Comparison of ENCODE assay signal across 8 cellular contexts in genomic region chr3:38649500-38650247, GRCh38. TPM values are rescaled to one million over a fixed set of nuclear protein-coding genes. Genes with fewer than 3 reads are reported as not detected.
A peak's percentile ranks its signal among the peaks of the same experiment; 100 is the strongest.
DNase-seq lines count a peak whose midpoint lies in the region; TF ChIP-seq lines count a peak whose summit lies in the region.

Gene SCN5A (minus strand): TSS chr3:38649687. CDS start chr3:38633307, 16,380 bp downstream.

- H3K4me1 Mint-ChIP-seq in activated CD4-positive, alpha-beta memory T cell treated with anti-CD3 and anti-CD28 coated beads, Interleukin-2, amount 10 ng/mL, durations not matched to agents 7 days and 5 days, result peaks cover 7% of the 10 kb centered on the region

- H3K27ac Mint-ChIP-seq in activated CD4-positive, alpha-beta memory T cell treated with anti-CD3 and anti-CD28 coated beads, Interleukin-2, amount 10 ng/mL, durations not matched to agents 7 days and 5 days, result no peak within 1 kb of the TSS

- POLR2A ChIA-PET in activated CD4-positive, alpha-beta memory T cell treated with anti-CD3 and anti-CD28 coated beads, Interleukin-2, amount 10 ng/mL, durations not matched to agents 7 days and 5 days (lab: Charles Lee), result no interaction called here

- H3K4me3 Mint-ChIP-seq in activated CD4-positive, alpha-beta memory T cell treated with anti-CD3 and anti-CD28 coated beads, Interleukin-2, amount 10 ng/mL, durations not matched to agents 7 days and 5 days, result peak within 1 kb of the TSS; percentile 48

- H3K9me3 Mint-ChIP-seq in activated CD4-positive, alpha-beta memory T cell treated with anti-CD3 and anti-CD28 coated beads, Interleukin-2, amount 10 ng/mL, durations not matched to agents 7 days and 5 days, result no peaks in the 10 kb centered on the region

- peaks cover 15% of the 10 kb centered on the region for H3K27me3 Mint-ChIP-seq in activated CD4-positive, alpha-beta memory T cell treated with anti-CD3 and anti-CD28 coated beads, Interleukin-2, amount 10 ng/mL, durations not matched to agents 7 days and 5 days

- DNase-seq in activated CD4-positive, CD25-positive, alpha-beta regulatory T cell (lab: John Stamatoyannopoulos, UW), result peak in 3 of 4 experiments; percentile 12 to 19 (median 17)
- DNase-seq in activated CD4-positive, CD25-positive, alpha-beta regulatory T cell treated with anti-CD3 and anti-CD28 coated beads, Interleukin-2, amount 50 U/mL, for 72 hours, result no peak
- DNase-seq in M059J (ENCODE audit: low read depth) (peak; percentile 31), epithelial cell of esophagus (ENCODE audit: low read depth) (peak; percentile 23), myocyte (ENCODE audit: low read depth) (peak; percentile 78), SHP77 (lab: John Stamatoyannopoulos, UW) (no peak)
- DNase-seq in activated CD4-positive, alpha-beta memory T cell treated with anti-CD3 and anti-CD28 coated beads, Interleukin-2, amount 10 ng/mL, durations not matched to agents 7 days and 5 days, result peak; percentile 52
- peak; percentile 68 for DNase-seq in stimulated activated naive CD4-positive, alpha-beta T cell treated with Interleukin-2 at 50 U/mL for 16 hours (lab: John Stamatoyannopoulos, UW)

- peak within 1 kb of the TSS; percentile 32 for H3K4me3 ChIP-seq in epithelial cell of esophagus (ENCODE audit: low read length)

- no peaks in the 10 kb centered on the region for H3K36me3 Mint-ChIP-seq in activated CD4-positive, alpha-beta memory T cell treated with anti-CD3 and anti-CD28 coated beads, Interleukin-2, amount 10 ng/mL, durations not matched to agents 7 days and 5 days (ENCODE audit: low read depth)

- CTCF ChIA-PET in activated CD4-positive, alpha-beta memory T cell treated with anti-CD3 and anti-CD28 coated beads, Interleukin-2, amount 10 ng/mL, durations not matched to agents 7 days and 5 days (lab: Charles Lee), result no interaction called here

- TF ChIP-seq CTCF in epithelial cell of esophagus (IDR thresholded peaks at IDR 0.05; ENCODE audit: insufficient read depth, low read depth, low read length, missing control alignments), result no peak

RNA-seq across cellular contexts. Expression of gene SCN5A, which starts in this region (rescaled TPM):
- 1.3 and 1.6 TPM in 2 replicates for total RNA-seq in M059J (2014; rRNA removed; shearing (Covaris generic))
- total RNA-seq in activated CD4-positive, alpha-beta memory T cell treated with anti-CD3 and anti-CD28 coated beads, Interleukin-2, amount 10 ng/mL, durations not matched to agents 7 days and 5 days, result under 1 TPM in 1 of 2 experiments, not detected in 1; 0.10 TPM
- total RNA-seq in myocyte, result 72.3 and 194 TPM in 2 replicates
- 57.6 TPM for polyA plus RNA-seq in myocyte (2012)

Comparison
In these comparisons a context has a peak if more than half of its experiments do, and no peak if none do; other contexts are left out.
1. RNA of gene SCN5A (total RNA-seq): 72.3 to 194 TPM in myocyte; 1.3 to 1.6 TPM in M059J and 0.10 TPM in activated CD4-positive, alpha-beta memory T cell treated with anti-CD3 and anti-CD28 coated beads, Interleukin-2, amount 10 ng/mL, durations not matched to agents 7 days and 5 days; every median in the first group is over 10 times any median in the second.
2. DNase-seq: peak in activated CD4-positive, CD25-positive, alpha-beta regulatory T cell (3 of 4), M059J (single experiment), epithelial cell of esophagus (single experiment), myocyte (single experiment) and stimulated activated naive CD4-positive, alpha-beta T cell treated with Interleukin-2 at 50 U/mL for 16 hours (single experiment); none in activated CD4-positive, CD25-positive, alpha-beta regulatory T cell treated with anti-CD3 and anti-CD28 coated beads, Interleukin-2, amount 50 U/mL, for 72 hours (single experiment) and SHP77 (0 of 2).
3. Peak in DNase-seq in activated CD4-positive, alpha-beta memory T cell treated with anti-CD3 and anti-CD28 coated beads, Interleukin-2, amount 10 ng/mL, durations not matched to agents 7 days and 5 days; RNA of the gene not detected or under 1 TPM.